ENCODE assay signal across 1 cellular context in genomic region chr2:10814142-10814541, GRCh38.
TF ChIP-seq lines count a peak whose summit lies in the region.

No MANE protein-coding gene starts in this region.

TF ChIP-seq in H1, 55 proteins besides CTCF, POLR2A, EP300 and RAD21 (continued from another document):
- TF ChIP-seq BRCA1 (IDR thresholded peaks at IDR 0.05; ENCODE audit: low read depth, low read length) (no peak), JUND (IDR thresholded peaks at IDR 0.05; ENCODE audit: low read length) (no peak)
